In genomic region chr9:137189297-137190295, GRCh38 we compare ENCODE assay signal across 8 cellular contexts. TPM values are rescaled to one million over a fixed set of nuclear protein-coding genes. Genes with fewer than 3 reads are reported as not detected.
DNase-seq lines count a peak whose midpoint lies in the region.

No MANE protein-coding gene starts in this region.

- H3K9me3 Mint-ChIP-seq in T-helper 2 cell treated with Interferon-gamma antibody and Interleukin-4, amounts not matched to agents 5 μg/mL and 100 μg/mL, for 36 hours, result no peaks in the 10 kb centered on the region
- H3K9me3 Mint-ChIP-seq in activated naive CD8-positive, alpha-beta T cell (ENCODE audit: low read depth), result no peaks in the 10 kb centered on the region

- H3K4me3 Mint-ChIP-seq in T-helper 2 cell treated with Interferon-gamma antibody and Interleukin-4, amounts not matched to agents 5 μg/mL and 100 μg/mL, for 36 hours, result peak overlapping the region; percentile 95
- H3K4me3 Mint-ChIP-seq in activated naive CD8-positive, alpha-beta T cell, result peak overlapping the region; percentile 96

- H3K36me3 Mint-ChIP-seq in T-helper 2 cell treated with Interferon-gamma antibody and Interleukin-4, amounts not matched to agents 5 μg/mL and 100 μg/mL, for 36 hours (ENCODE audit: low read depth), result peaks cover 19% of the 10 kb centered on the region
- no peaks in the 10 kb centered on the region for H3K36me3 Mint-ChIP-seq in activated naive CD8-positive, alpha-beta T cell

- no peaks in the 10 kb centered on the region for H3K27me3 Mint-ChIP-seq in T-helper 2 cell treated with Interferon-gamma antibody and Interleukin-4, amounts not matched to agents 5 μg/mL and 100 μg/mL, for 36 hours (ENCODE audit: low read depth)
- no peaks in the 10 kb centered on the region for H3K27me3 Mint-ChIP-seq in activated naive CD8-positive, alpha-beta T cell

- H3K4me1 Mint-ChIP-seq in T-helper 2 cell treated with Interferon-gamma antibody and Interleukin-4, amounts not matched to agents 5 μg/mL and 100 μg/mL, for 36 hours (ENCODE audit: low read depth), result peaks cover 14% of the 10 kb centered on the region
- peaks cover 22% of the 10 kb centered on the region for H3K4me1 Mint-ChIP-seq in activated naive CD8-positive, alpha-beta T cell (ENCODE audit: low read depth)

- no peak for DNase-seq in T-helper 2 cell treated with Interferon-gamma antibody and Interleukin-4, amounts not matched to agents 5 μg/mL and 100 μg/mL, for 36 hours (ENCODE audit: low spot score)
- DNase-seq in T-helper 2 cell (no peak), NCI-H82 (lab: John Stamatoyannopoulos, UW) (no peak), AG20443 (ENCODE audit: low spot score) (no peak), NCI-H2171 (lab: John Stamatoyannopoulos, UW) (no peak)

- H3K27ac ChIP-seq in layer of hippocampus (ENCODE audit: low read depth, low read length) (peak overlapping the region; percentile 100), temporal lobe (ENCODE audit: low read depth, low read length) (peak overlapping the region; percentile 100)

- peak overlapping the region; percentile 95 for H3K27ac Mint-ChIP-seq in T-helper 2 cell treated with Interferon-gamma antibody and Interleukin-4, amounts not matched to agents 5 μg/mL and 100 μg/mL, for 36 hours
- H3K27ac Mint-ChIP-seq in activated naive CD8-positive, alpha-beta T cell, result peak overlapping the region; percentile 92

- H3K27me3 ChIP-seq in layer of hippocampus (ENCODE audit: control insufficient read depth, insufficient read depth, low read length), result no peaks in the 10 kb centered on the region

RNA-seq across cellular contexts. Expression of gene SSNA1, which starts 1.1 kb away (rescaled TPM):
- total RNA-seq in temporal lobe, result 15.7 TPM

RNA-seq across cellular contexts. Expression of gene ANAPC2, which starts 1.2 kb away (rescaled TPM):
- 22.1 TPM for total RNA-seq in temporal lobe

RNA-seq across cellular contexts. Expression of gene TPRN, which starts 10.9 kb away (rescaled TPM):
- total RNA-seq in temporal lobe, result 5.4 TPM

RNA-seq across cellular contexts. Expression of gene TMEM203, which starts 15.9 kb away (rescaled TPM):
- 21.9 TPM for total RNA-seq in temporal lobe

RNA-seq across cellular contexts. Expression of gene NDOR1, which starts 15.9 kb away (rescaled TPM):
- total RNA-seq in temporal lobe, result 3.4 TPM
